Comparison of ENCODE assay signal across 1 cellular context in genomic region chr2:10043256-10043905, GRCh38.
TF ChIP-seq lines count a peak whose summit lies in the region.

TSS of gene KLF11 (plus strand) at chr2:10043550. CDS start at chr2:10043717, 167 bp downstream.

TF ChIP-seq in GM12878, 131 proteins besides CTCF, POLR2A, EP300 and RAD21 (continued from another document):
- TF ChIP-seq, protein P1, sequence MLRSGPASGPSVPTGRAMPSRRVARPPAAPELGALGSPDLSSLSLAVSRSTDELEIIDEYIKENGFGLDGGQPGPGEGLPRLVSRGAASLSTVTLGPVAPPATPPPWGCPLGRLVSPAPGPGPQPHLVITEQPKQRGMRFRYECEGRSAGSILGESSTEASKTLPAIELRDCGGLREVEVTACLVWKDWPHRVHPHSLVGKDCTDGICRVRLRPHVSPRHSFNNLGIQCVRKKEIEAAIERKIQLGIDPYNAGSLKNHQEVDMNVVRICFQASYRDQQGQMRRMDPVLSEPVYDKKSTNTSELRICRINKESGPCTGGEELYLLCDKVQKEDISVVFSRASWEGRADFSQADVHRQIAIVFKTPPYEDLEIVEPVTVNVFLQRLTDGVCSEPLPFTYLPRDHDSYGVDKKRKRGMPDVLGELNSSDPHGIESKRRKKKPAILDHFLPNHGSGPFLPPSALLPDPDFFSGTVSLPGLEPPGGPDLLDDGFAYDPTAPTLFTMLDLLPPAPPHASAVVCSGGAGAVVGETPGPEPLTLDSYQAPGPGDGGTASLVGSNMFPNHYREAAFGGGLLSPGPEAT (IDR thresholded peaks at IDR 0.05; ENCODE audit: low read depth), result no peak
- TF ChIP-seq BHLHE40 (IDR thresholded peaks at IDR 0.05; ENCODE audit: borderline replicate concordance in 1 of 2, low read depth in 2 of 2, low read length in 1 of 2) (peak; percentile 83 to 95), NR2F1 (conservative IDR thresholded peaks at IDR 0.05) (0 out of 2 replicates have a peak, but pooled peaks have one; percentile 23), SP1 (IDR thresholded peaks at IDR 0.05; ENCODE audit: low read depth, low read length) (peak; percentile 45), GATAD2B (conservative IDR thresholded peaks at IDR 0.05; ENCODE audit: low read depth) (peak; percentile 52; the same call in 1 of the 2 replicates), USF1 (IDR thresholded peaks at IDR 0.05; ENCODE audit: borderline replicate concordance, extremely low read length, insufficient read depth, low read depth, low read length) (peak; percentile 55), LARP7 (IDR thresholded peaks at IDR 0.05) (peak; percentile 85)
- TF ChIP-seq, protein P2, sequence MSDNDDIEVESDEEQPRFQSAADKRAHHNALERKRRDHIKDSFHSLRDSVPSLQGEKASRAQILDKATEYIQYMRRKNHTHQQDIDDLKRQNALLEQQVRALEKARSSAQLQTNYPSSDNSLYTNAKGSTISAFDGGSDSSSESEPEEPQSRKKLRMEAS (IDR thresholded peaks at IDR 0.05; ENCODE audit: low read depth, low read length), result 0 out of 2 replicates have a peak, but pooled peaks have one; percentile 64
